12 cellular contexts compared by ENCODE assay signal in genomic region chr4:73439445-73439844, GRCh38. TPM values are rescaled to one million over a fixed set of nuclear protein-coding genes. Genes with fewer than 3 reads are reported as not detected.
"Had no signal": no experiment of that assay in that cellular context is flagged by ENCODE, and none has a peak within 500 bp of the region (broad histone marks: within the 10 kb centered on the region; RNA-seq: fewer than 3 reads in every experiment).

No MANE protein-coding gene starts in this region.

- H3K9me3 ChIP-seq: HAP-1 had no signal

- FAIRE-seq: H1, H54 had no signal

- H3K4me3 ChIP-seq: GM23248, GM23338, HAP-1 had no signal

- DNase-seq: GM23248, GOT3, H7, H9, HCEC 1CT, HFFc6 had no signal

- H3K36me3 ChIP-seq: HAP-1 had no signal

- H3K27ac ChIP-seq: GM23248 had no signal

- H3K4me2 ChIP-seq: GM23338 had no signal

- ATAC-seq: GM23338, HCT116 had no signal

- H2AFZ ChIP-seq: GM23248, GM23338 had no signal

- H3K9ac ChIP-seq: GM23248 had no signal

RNA-seq across cellular contexts. Expression of gene AFP, which starts 3.4 kb away (rescaled TPM):
- total RNA-seq: GM23248 had no signal

RNA-seq across cellular contexts. Expression of gene ALB, which starts 35.4 kb away (rescaled TPM):
- total RNA-seq: GM23248, GM23338, H1, H4, H9, HFFc6 had no signal
- polyA plus RNA-seq: GM23248, GM23338 had no signal

RNA-seq across cellular contexts. Expression of gene AFM, which starts 42.1 kb away (rescaled TPM):
- total RNA-seq: GM23248, GM23338, H1, H4, H7, H9, HFFc6 had no signal
- polyA plus RNA-seq: GM23248, GM23338, H1 had no signal
